Comparison of ENCODE assay signal across 8 cellular contexts in the genomic region with DNA sequence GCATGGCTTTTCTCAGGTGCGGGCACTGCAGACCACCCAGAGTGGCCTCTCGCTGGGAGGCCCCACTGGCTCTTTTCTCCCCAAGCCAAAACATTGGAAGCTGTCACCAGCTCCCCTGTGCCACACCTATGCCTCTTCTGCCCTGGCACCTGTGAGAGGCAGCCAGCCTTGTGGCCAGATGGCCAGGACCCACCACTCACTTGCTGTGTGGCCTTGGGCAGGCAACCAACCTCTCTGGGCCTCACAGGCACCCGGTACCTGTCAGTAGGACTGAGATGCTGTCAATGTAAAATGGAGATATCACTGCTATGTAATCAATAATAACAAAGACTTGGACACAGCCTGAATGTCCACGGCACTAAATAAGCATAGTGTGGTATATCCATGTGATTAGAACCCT. TPM values are rescaled to one million over a fixed set of nuclear protein-coding genes. Genes with fewer than 3 reads are reported as not detected.
"Had no signal": no experiment of that assay in that cellular context is flagged by ENCODE, and none has a peak within 500 bp of the region (broad histone marks: within the 10 kb centered on the region; RNA-seq: fewer than 3 reads in every experiment).

No MANE protein-coding gene starts in this region.

- DNase-seq: H7, KG1 had no signal

- H3K9me3 ChIP-seq: HAP-1 had no signal

- H3K4me1 ChIP-seq: HAP-1 had no signal

- ATAC-seq: GM23338, HCT116 had no signal

- H3K4me3 ChIP-seq: GM23338, HAP-1 had no signal

- FAIRE-seq: H1, HTR-8/SVneo had no signal

- H3K4me2 ChIP-seq: GM23338 had no signal

- H2AFZ ChIP-seq: GM23338 had no signal

- H3K36me3 ChIP-seq: HAP-1 had no signal

RNA-seq across cellular contexts. Expression of a gene that starts 53.5 kb away (rescaled TPM):
- total RNA-seq: HT-29 had no signal
